In genomic region chr5:157600252-157600651, GRCh38 we compare ENCODE assay signal across 1 cellular context.
TF ChIP-seq lines count a peak whose summit lies in the region.

No MANE protein-coding gene starts in this region.

TF ChIP-seq in K562, 482 proteins besides CTCF, POLR2A, EP300 and RAD21:
- TF ChIP-seq NONO (IDR thresholded peaks at IDR 0.05; ENCODE audit: low read depth in 2 of 2, low read length in 1 of 2) (no peak), ZNF639 (CRISPR knock-in tag; conservative IDR thresholded peaks at IDR 0.05 in 1 of 2, IDR thresholded peaks at IDR 0.05 in 1 of 2) (no peak), ZNF311 (CRISPR knock-in tag; IDR thresholded peaks at IDR 0.05) (no peak), CLOCK (CRISPR knock-in tag; IDR thresholded peaks at IDR 0.05; ENCODE audit: borderline replicate concordance) (no peak), IRF9 (tag; IDR thresholded peaks at IDR 0.05) (no peak), ZNF232 (CRISPR knock-in tag; IDR thresholded peaks at IDR 0.05) (no peak), ZNF511 (CRISPR knock-in tag; IDR thresholded peaks at IDR 0.05) (no peak), CGGBP1 (CRISPR knock-in tag; IDR thresholded peaks at IDR 0.05) (no peak), MXI1 (IDR thresholded peaks at IDR 0.05; ENCODE audit: low read depth, low read length) (no peak), BRF2 (IDR thresholded peaks at IDR 0.05; ENCODE audit: borderline replicate concordance, insufficient read depth, insufficient read length) (no peak), ZNF696 (CRISPR knock-in tag; conservative IDR thresholded peaks at IDR 0.05) (no peak), TARDBP (IDR thresholded peaks at IDR 0.05) (no peak), HDAC8 (tag; IDR thresholded peaks at IDR 0.05) (no peak)
